ENCODE assay signal across 1 cellular context in the genomic region with DNA sequence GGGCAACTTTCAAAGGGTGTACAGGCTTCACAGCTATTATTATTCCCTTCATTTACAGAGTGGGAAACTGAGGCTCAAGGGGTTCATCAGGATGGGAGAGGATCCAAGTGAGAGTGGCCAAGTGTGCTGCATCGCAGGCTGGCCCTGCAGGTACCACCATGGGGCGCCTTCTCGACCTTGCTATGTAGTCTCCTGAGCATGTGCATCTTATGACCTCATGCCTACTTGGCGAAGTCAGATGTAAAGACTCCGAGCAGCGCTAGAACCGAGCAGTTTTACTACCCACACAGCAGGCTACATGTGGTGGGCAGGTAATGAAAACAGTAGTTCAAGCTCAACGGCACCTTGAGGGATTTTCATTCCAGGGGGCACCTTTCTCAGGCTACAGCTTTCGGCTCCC.
TF ChIP-seq lines count a peak whose summit lies in the region.

No MANE protein-coding gene starts in this region.

TF ChIP-seq in K562, 482 proteins besides CTCF, POLR2A, EP300 and RAD21:
- TF ChIP-seq RUNX1 (IDR thresholded peaks at IDR 0.05; ENCODE audit: low read depth) (no peak), FOS (IDR thresholded peaks at IDR 0.05; ENCODE audit: extremely low read depth, insufficient read length) (no peak), OTX1 (CRISPR knock-in tag; IDR thresholded peaks at IDR 0.05) (no peak), NRF1 (conservative IDR thresholded peaks at IDR 0.05 in 1 of 2, IDR thresholded peaks at IDR 0.05 in 1 of 2) (peak; percentile 33 to 47; a peak in 2 of 4 replicates), ETV6 (IDR thresholded peaks at IDR 0.05; ENCODE audit: borderline replicate concordance in 1 of 2, low read depth in 2 of 2, low read length in 1 of 2) (no peak), ETV6 (CRISPR knock-in tag; IDR thresholded peaks at IDR 0.05; ENCODE audit: borderline replicate concordance) (no peak), NFRKB (IDR thresholded peaks at IDR 0.05; ENCODE audit: low read depth) (no peak), NFXL1 (CRISPR knock-in tag; IDR thresholded peaks at IDR 0.05) (no peak), CTCFL (IDR thresholded peaks at IDR 0.05; ENCODE audit: borderline replicate concordance, insufficient read depth, low read depth, low read length, poor library complexity, severe bottlenecking) (no peak), L3MBTL2 (IDR thresholded peaks at IDR 0.05) (0 out of 2 replicates have a peak, but pooled peaks have one; percentile 30)
